11 cellular contexts compared by ENCODE assay signal in the genomic region with DNA sequence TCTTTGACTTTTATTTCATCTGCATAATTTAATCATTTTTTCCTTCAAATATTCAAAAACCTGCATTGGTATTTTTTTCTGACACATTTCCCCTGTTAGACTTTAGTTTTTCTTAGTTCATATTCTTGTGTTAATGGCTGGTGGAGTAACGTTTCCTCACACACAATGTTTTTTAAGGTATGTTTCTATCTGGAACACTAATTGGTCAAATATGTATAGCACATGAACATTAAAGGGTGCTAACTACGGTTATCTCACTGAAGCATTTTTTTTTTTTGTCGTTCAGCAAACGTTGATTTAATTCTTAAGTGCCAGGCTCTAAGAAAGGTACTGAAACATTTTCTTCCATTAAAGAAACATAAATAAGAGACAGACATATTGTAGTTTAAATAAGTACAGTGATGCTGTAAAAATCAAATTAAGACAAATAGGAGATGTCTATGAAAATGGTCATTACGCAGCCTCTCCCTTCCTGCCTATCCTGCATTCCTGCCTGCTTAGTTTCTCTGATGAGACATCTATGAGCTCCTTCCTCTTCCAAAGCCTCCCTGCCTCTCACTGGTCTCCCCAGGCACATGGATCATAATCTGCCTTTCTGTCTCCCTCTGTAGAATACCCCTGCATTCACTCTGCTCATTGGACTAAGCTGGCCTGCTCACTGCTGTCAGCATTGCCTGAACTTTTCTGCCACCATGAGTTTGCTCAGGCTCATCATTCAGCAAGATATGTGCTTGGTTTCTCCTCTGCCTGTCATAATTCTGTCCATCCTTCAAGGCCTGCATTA.
DNase-seq lines count a peak whose midpoint lies in the region; ATAC-seq and TF ChIP-seq lines count a peak whose summit lies in the region.
"Had no signal": no experiment of that assay in that cellular context is flagged by ENCODE, and none has a peak within 500 bp of the region (broad histone marks: within the 10 kb centered on the region; RNA-seq: fewer than 3 reads in every experiment).

No MANE protein-coding gene starts in this region.

- intact Hi-C loops in heart left ventricle (cut with DNase I): no loop called here

- ATAC-seq in heart left ventricle (no peak), HG02884 (IDR thresholded peaks at IDR 0.05; ENCODE audit: unreplicated experiment) (no peak)
- ATAC-seq: A549 had no signal

- H3K27ac ChIP-seq in heart left ventricle: no peak overlapping the region
- H3K27ac ChIP-seq: A549, KMS-11 had no signal

- H3K4me3 ChIP-seq in fibroblast of pulmonary artery (replicated peaks; ENCODE audit: low read depth, low read length) (no peak overlapping the region), skeletal muscle cell (ENCODE audit: low read depth, low read length) (no peak overlapping the region), heart left ventricle (no peak overlapping the region)
- H3K4me3 ChIP-seq: A549 had no signal

- no peaks in the 10 kb centered on the region for H3K9me3 ChIP-seq in heart left ventricle
- H3K9me3 ChIP-seq: A549 had no signal

- H3K27me3 ChIP-seq in heart left ventricle: no peaks in the 10 kb centered on the region

- WGBS in heart left ventricle, 4 donors: 65 to 73% (median 68%) methylated on average over 5 of the region's 5 CpGs

- H3K4me1 ChIP-seq in heart left ventricle: no peaks in the 10 kb centered on the region
- H3K4me1 ChIP-seq: A549 had no signal

- no peaks in the 10 kb centered on the region for H3K36me3 ChIP-seq in heart left ventricle

- DNase-seq in NCI-H1436 treated with DMSO at 0.1 percent for 48 hours (lab: John Stamatoyannopoulos, UW) (peak; percentile 50), NCI-H1436 (lab: John Stamatoyannopoulos, UW) (no peak), RPMI7951 (ENCODE audit: low read depth) (peak; percentile 37), fibroblast of pulmonary artery (ENCODE audit: low read depth) (peak; percentile 70), skeletal muscle cell (ENCODE audit: low read depth) (peak; percentile 58), heart left ventricle (no peak)
- DNase-seq in central memory CD4-positive, alpha-beta T cell: no peak
- DNase-seq: stimulated activated CD4-positive, alpha-beta T cell treated with anti-CD3 and anti-CD28 coated beads, Interleukin-15, amount 100 ng/mL, for 24 hours had no signal

- no peak for TF ChIP-seq POLR2A in heart left ventricle (IDR thresholded peaks at IDR 0.05)

- TF ChIP-seq CTCF in fibroblast of pulmonary artery (IDR thresholded peaks at IDR 0.05; ENCODE audit: low read length, missing control alignments): no peak
- TF ChIP-seq CTCF in heart left ventricle (IDR thresholded peaks at IDR 0.05): no peak

Comparison
In these comparisons a context has a peak if more than half of its experiments do, and no peak if none do; other contexts are left out.
1. DNase-seq: peak in NCI-H1436 treated with DMSO at 0.1 percent for 48 hours (single experiment), RPMI7951 (single experiment), fibroblast of pulmonary artery (single experiment) and skeletal muscle cell (single experiment); none in NCI-H1436 (single experiment), heart left ventricle (0 of 5) and central memory CD4-positive, alpha-beta T cell (single experiment).